Comparison of ENCODE assay signal across 8 cellular contexts in genomic region chr6:151494235-151494950, GRCh38. TPM values are rescaled to one million over a fixed set of nuclear protein-coding genes. Genes with fewer than 3 reads are reported as not detected.
DNase-seq lines count a peak whose midpoint lies in the region; ATAC-seq lines count a peak whose summit lies in the region.

No MANE protein-coding gene starts in this region.

- H3K4me1 Mint-ChIP-seq in T-helper 17 cell: peaks cover 10% of the 10 kb centered on the region

- H3K27me3 ChIP-seq in ACC112 (ENCODE audit: insufficient read depth, low read length): no peaks in the 10 kb centered on the region
- H3K27me3 ChIP-seq in endocrine pancreas (ENCODE audit: control insufficient read depth, insufficient read depth, low read length): no peaks in the 10 kb centered on the region

- H3K9ac ChIP-seq in endocrine pancreas (ENCODE audit: control insufficient read depth, insufficient read depth, low read length): peak overlapping the region; percentile 74

- WGBS in mesodermal cell (ENCODE audit: insufficient coverage in 2 of 2), 2 experiments: 9 to 10% methylated on average over 36 to 40 of the region's 43 CpGs

- H3K9me3 ChIP-seq in T-helper 17 cell (ENCODE audit: control insufficient read depth, low read length, poor library complexity, severe bottlenecking): no peaks in the 10 kb centered on the region
- no peaks in the 10 kb centered on the region for H3K9me3 ChIP-seq in endocrine pancreas (ENCODE audit: control insufficient read depth, low read length)
- no peaks in the 10 kb centered on the region for H3K9me3 ChIP-seq in mesodermal cell (ENCODE audit: control insufficient read depth, low read length)

- H3K36me3 Mint-ChIP-seq in T-helper 17 cell (ENCODE audit: low read depth): peaks cover 7% of the 10 kb centered on the region

- ATAC-seq in GM21515 (IDR thresholded peaks at IDR 0.05; ENCODE audit: unreplicated experiment): peak; percentile 43
- ATAC-seq in T-helper 17 cell: peak; percentile 50
- ATAC-seq in HG02884 (IDR thresholded peaks at IDR 0.05; ENCODE audit: unreplicated experiment): no peak

- DNase-seq in T-helper 17 cell: no peak
- no peak for DNase-seq in pons (ENCODE audit: low spot score)

- H3K4me1 ChIP-seq in ACC112 (ENCODE audit: control insufficient read depth, insufficient read depth, low read length, unreplicated experiment): peaks cover 5% of the 10 kb centered on the region
- H3K4me1 ChIP-seq in endocrine pancreas (ENCODE audit: control insufficient read depth, insufficient read depth, low read length): no peaks in the 10 kb centered on the region
- no peaks in the 10 kb centered on the region for H3K4me1 ChIP-seq in mesodermal cell (ENCODE audit: control insufficient read depth, insufficient read depth, low read length, poor library complexity, severe bottlenecking)

- H3K79me2 ChIP-seq in ACC112 (ENCODE audit: control insufficient read depth, insufficient read depth, low read length, unreplicated experiment): no peaks in the 10 kb centered on the region

- H3K36me3 ChIP-seq in ACC112 (ENCODE audit: insufficient read depth, low read length) (no peaks in the 10 kb centered on the region), endocrine pancreas (ENCODE audit: control insufficient read depth, insufficient read depth, low read length) (no peaks in the 10 kb centered on the region), mesodermal cell (ENCODE audit: control insufficient read depth, insufficient read depth, low read length) (no peaks in the 10 kb centered on the region)

- peak overlapping the region; percentile 89 for H3K4me3 ChIP-seq in ACC112 (ENCODE audit: low read depth, low read length)
- H3K4me3 ChIP-seq in endocrine pancreas (ENCODE audit: control insufficient read depth, insufficient read depth, low read length): peak overlapping the region; percentile 48
- H3K4me3 ChIP-seq in mesodermal cell (ENCODE audit: extremely low read depth, insufficient read depth, low read length, poor library complexity, severe bottlenecking): peak overlapping the region; percentile 59

- H3K4me3 Mint-ChIP-seq in T-helper 17 cell: peak overlapping the region; percentile 84

- H3K27ac ChIP-seq in ACC112 (ENCODE audit: low read depth, low read length) (peak overlapping the region; percentile 19; the same call in 1 of the 2 replicates), mesodermal cell (ENCODE audit: low read depth, low read length, severe bottlenecking) (peak overlapping the region; percentile 53), temporal lobe (ENCODE audit: low read depth, low read length) (peak overlapping the region; percentile 9)

- H3K27me3 Mint-ChIP-seq in T-helper 17 cell: peaks cover 47% of the 10 kb centered on the region

- H2AFZ ChIP-seq in ACC112 (ENCODE audit: low read length, unreplicated experiment): peak overlapping the region; percentile 98

- no peak overlapping the region for H3K27ac Mint-ChIP-seq in T-helper 17 cell

RNA-seq across cellular contexts. Expression of gene CCDC170, which starts 0.6 kb away (rescaled TPM):
- total RNA-seq in T-helper 17 cell (not detected), temporal lobe (0.74 TPM)
- 0.22 TPM for polyA plus RNA-seq in mesodermal cell (2013, experiment 1 of 2)
- 0.56 TPM for polyA plus RNA-seq in mesodermal cell (2013, experiment 2 of 2)

RNA-seq across cellular contexts. Expression of gene RMND1, which starts 42.5 kb away (rescaled TPM):
- total RNA-seq in T-helper 17 cell (1 to 10 TPM; 7.0 to 8.5 TPM), temporal lobe (28.8 TPM)
- 26.2 TPM for polyA plus RNA-seq in mesodermal cell (2013, experiment 1 of 2)
- polyA plus RNA-seq in mesodermal cell (2013, experiment 2 of 2): 21.9 TPM
